Comparison of ENCODE assay signal across 22 cellular contexts in the genomic region with DNA sequence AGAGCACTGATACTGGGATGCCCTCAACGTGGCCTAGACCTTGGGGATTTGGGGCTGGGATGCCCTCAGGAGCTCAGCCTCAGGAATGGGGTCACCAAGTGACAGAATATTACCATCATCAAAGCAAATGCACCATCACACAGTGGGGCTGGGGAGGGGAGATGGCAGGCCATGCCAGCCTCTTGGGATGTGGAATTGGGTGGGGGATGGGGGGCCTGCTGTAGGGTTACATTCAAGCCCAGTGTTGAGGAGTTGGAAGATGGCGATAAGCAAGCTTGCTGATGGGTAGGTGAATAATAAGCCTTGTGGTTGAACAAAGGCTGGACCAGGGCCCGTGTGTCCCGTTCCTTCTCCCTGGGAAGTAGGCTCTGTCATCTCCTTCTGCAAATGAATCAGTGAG.
"Had no signal": no experiment of that assay in that cellular context is flagged by ENCODE, and none has a peak within 500 bp of the region (broad histone marks: within the 10 kb centered on the region; RNA-seq: fewer than 3 reads in every experiment).

No MANE protein-coding gene starts in this region.

- H3K27ac ChIP-seq: colonic mucosa, dorsolateral prefrontal cortex, epithelial cell of prostate, esophagus squamous epithelium, gastrocnemius medialis, heart right ventricle, left lung, lower lobe of right lung had no signal

- H3K36me3 ChIP-seq: colonic mucosa, esophagus squamous epithelium, gastrocnemius medialis, heart right ventricle, left lung, lower lobe of right lung had no signal

- ATAC-seq: effector memory CD8-positive, alpha-beta T cell; esophagus mucosa; gastrocnemius medialis; heart right ventricle; left cardiac atrium; left lung; left ventricle myocardium superior; lower lobe of right lung; mucosa of descending colon had no signal

- H3K4me3 ChIP-seq: colonic mucosa, dorsolateral prefrontal cortex, esophagus squamous epithelium, gastrocnemius medialis, heart right ventricle, left lung, lower lobe of right lung, mucosa of descending colon had no signal

- DNase-seq: colonic mucosa; dermis blood vessel endothelial cell; dorsolateral prefrontal cortex; effector CD8-positive, alpha-beta T cell; effector memory CD8-positive, alpha-beta T cell; endodermal cell; erythroblast; esophagus squamous epithelium; foreskin fibroblast; foreskin melanocyte; gastrocnemius medialis; glutamatergic neuron; heart right ventricle; hippocampal formation; left cardiac atrium; left lung; left ventricle myocardium superior; lower lobe of right lung; mesenchymal stem cell; mucosa of descending colon had no signal

- H3K9me3 ChIP-seq: colonic mucosa, esophagus squamous epithelium, gastrocnemius medialis, heart right ventricle, left lung, lower lobe of right lung, mucosa of descending colon had no signal

- H3K4me1 ChIP-seq: colonic mucosa, esophagus squamous epithelium, gastrocnemius medialis, heart right ventricle, left lung, lower lobe of right lung had no signal

- H3K27me3 ChIP-seq: colonic mucosa, gastrocnemius medialis had no signal
